8 cellular contexts compared by ENCODE assay signal in the genomic region with DNA sequence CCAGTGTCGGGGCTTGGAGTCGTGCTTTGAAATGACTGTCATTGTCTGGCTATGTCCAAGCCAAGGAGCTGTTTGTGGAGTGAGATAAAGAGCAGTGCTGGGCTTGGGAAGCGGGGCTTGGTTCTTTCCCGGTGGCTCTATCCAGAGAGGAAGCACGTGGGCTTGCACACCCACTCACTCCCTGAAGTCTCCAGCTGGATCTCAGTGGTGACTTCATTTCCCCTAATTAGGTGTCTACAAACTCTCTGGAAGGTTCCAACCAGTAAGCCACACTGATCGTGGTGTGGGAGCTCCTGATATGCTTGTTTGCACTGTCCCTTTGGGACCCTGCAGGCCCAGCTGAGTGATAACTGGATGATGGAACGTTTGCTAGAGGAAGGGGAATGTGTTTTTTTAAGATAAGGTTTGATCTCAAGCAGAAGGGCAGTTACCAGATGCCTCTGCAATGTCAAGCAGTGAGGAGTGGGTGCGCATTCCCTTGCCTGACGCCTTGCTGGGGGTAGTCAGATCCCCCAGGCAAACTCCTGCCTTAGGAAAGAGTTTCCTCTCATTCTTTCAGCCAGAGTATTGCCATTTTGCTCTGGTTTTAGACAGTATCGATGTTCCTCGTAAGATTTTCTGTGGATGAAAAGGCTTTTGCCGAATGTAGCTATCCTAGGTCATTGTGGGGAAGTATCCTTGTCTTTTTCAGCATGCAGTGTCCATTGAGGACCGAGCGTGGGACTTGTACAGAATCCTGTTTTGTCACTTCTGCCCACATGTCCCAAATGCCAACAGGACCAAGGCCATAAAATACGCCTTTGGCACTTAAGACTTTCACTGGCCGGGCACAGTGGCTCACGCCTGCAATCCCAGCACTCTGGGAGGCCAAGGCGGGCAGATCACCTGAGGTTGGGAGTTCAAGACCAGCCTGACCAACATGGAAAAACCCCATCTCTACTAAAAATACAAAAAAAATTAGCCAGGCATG.
A peak's percentile ranks its signal among the peaks of the same experiment; 100 is the strongest.
DNase-seq lines count a peak whose midpoint lies in the region; TF ChIP-seq lines count a peak whose summit lies in the region.

No MANE protein-coding gene starts in this region.

- in situ Hi-C loops in GM13977 (cut with MboI; ENCODE audit: low pct_unique_long_range_greater_than_20kb, low sequenced_read_pairs, unreplicated experiment): no loop called here

- H3K9me3 Mint-ChIP-seq in endothelial cell (ENCODE audit: unreplicated experiment): no peaks in the 10 kb centered on the region

- H3K27me3 ChIP-seq in muscle layer of colon (ENCODE audit: control insufficient read depth in 1 of 2, insufficient read depth in 2 of 2, low read length in 2 of 2): no peaks in the 10 kb centered on the region

- peaks cover 38% of the 10 kb centered on the region for H3K4me1 Mint-ChIP-seq in endothelial cell (ENCODE audit: unreplicated experiment)

- no peaks in the 10 kb centered on the region for H3K36me3 Mint-ChIP-seq in endothelial cell (ENCODE audit: low read depth, unreplicated experiment)

- peaks cover 19% of the 10 kb centered on the region for H3K36me3 ChIP-seq in muscle layer of colon (ENCODE audit: insufficient read depth, low read length)

- H3K9me3 ChIP-seq in muscle layer of colon (ENCODE audit: low read length): no peaks in the 10 kb centered on the region

- H3K4me3 ChIP-seq in AG09309 (ENCODE audit: control insufficient read depth, low read depth, low read length) (no peak overlapping the region), muscle layer of colon (ENCODE audit: low read depth in 1 of 2, low read length in 2 of 2) (no peak overlapping the region)

- peaks cover 35% of the 10 kb centered on the region for H3K4me1 ChIP-seq in muscle layer of colon (ENCODE audit: insufficient read depth, low read length)

- H3K27ac ChIP-seq in muscle layer of colon (ENCODE audit: low read depth, low read length): peak overlapping the region; percentile 35

- H3K4me3 Mint-ChIP-seq in endothelial cell (ENCODE audit: unreplicated experiment): no peak overlapping the region

- no peak for TF ChIP-seq CTCF in AG09309 (IDR thresholded peaks at IDR 0.05; ENCODE audit: control insufficient read depth, insufficient read depth, low read depth, low read length, missing control alignments)
- TF ChIP-seq CTCF in endothelial cell (IDR thresholded peaks at IDR 0.05; ENCODE audit: unreplicated experiment): no peak
- no peak for TF ChIP-seq CTCF in GM13977 (IDR thresholded peaks at IDR 0.05; ENCODE audit: extremely low read depth, insufficient read depth, missing control alignments)

- H3K27ac Mint-ChIP-seq in endothelial cell (ENCODE audit: unreplicated experiment): peak overlapping the region; percentile 95

- no peak overlapping the region for H3K9ac ChIP-seq in muscle layer of colon (ENCODE audit: low read length)

- DNase-seq in AG09309 (ENCODE audit: low read depth): peak; percentile 70
- peak; percentile 98 for DNase-seq in OCI-M1 (lab: John Stamatoyannopoulos, UW)
- peak; percentile 44 for DNase-seq in endothelial cell (ENCODE audit: low spot score)
- DNase-seq in GM13977 (ENCODE audit: low spot score): no peak
- no peak for DNase-seq in NCI-H524 (lab: John Stamatoyannopoulos, UW)
- DNase-seq in activated CD4-positive, alpha-beta T cell treated with anti-CD3 and anti-CD28 coated beads for 4 hours: no peak
- no peak for DNase-seq in RKO (ENCODE audit: low spot score)

- peaks cover 1% of the 10 kb centered on the region for H3K27me3 Mint-ChIP-seq in endothelial cell (ENCODE audit: unreplicated experiment)

Comparison
In these comparisons a context has a peak if more than half of its experiments do, and no peak if none do; other contexts are left out.
1. DNase-seq: peak in AG09309 (single experiment), OCI-M1 (single experiment) and endothelial cell (single experiment); none in GM13977 (single experiment), NCI-H524 (0 of 2), activated CD4-positive, alpha-beta T cell treated with anti-CD3 and anti-CD28 coated beads for 4 hours (0 of 2) and RKO (single experiment).